Comparison of ENCODE assay signal across 1 cellular context in the genomic region with DNA sequence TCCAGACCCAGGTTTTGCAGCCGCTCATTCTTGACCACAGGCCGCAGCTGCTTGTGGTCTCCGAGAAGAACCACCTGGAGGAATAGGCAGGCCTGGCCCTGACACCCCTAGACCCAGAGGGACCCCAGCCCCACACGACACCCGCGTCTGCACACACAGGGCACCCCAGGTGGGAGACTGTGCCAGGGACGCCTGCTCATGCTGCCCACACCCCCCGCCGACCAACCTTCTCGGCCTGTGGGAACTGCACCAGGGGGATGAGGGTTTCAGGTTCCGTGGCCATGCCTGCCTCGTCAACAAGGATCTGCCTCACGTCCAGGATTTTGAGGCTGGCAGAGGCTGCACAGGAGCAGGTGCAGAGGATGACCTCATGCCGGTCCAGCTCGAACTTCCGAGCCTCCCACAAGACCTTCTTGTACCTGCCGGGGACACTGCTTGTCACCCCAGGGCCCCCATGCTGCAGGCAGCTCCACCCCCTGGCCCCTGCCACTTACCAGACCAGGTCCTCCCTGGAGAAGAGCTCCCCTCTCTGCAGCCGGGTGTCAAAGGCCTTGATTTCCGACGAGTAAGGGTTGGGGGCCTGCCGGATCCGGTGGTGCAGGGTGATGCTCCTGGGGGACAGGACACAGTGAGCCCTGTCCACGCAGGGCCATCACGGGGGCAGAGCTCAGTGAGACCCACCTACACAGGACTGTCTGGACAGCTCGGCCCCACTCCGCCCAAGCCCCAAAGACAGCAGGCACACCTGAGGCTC.
TF ChIP-seq lines count a peak whose summit lies in the region.

No MANE protein-coding gene starts in this region.

TF ChIP-seq in HepG2, 621 proteins besides CTCF, POLR2A, EP300 and RAD21:
- TF ChIP-seq, protein P1, sequence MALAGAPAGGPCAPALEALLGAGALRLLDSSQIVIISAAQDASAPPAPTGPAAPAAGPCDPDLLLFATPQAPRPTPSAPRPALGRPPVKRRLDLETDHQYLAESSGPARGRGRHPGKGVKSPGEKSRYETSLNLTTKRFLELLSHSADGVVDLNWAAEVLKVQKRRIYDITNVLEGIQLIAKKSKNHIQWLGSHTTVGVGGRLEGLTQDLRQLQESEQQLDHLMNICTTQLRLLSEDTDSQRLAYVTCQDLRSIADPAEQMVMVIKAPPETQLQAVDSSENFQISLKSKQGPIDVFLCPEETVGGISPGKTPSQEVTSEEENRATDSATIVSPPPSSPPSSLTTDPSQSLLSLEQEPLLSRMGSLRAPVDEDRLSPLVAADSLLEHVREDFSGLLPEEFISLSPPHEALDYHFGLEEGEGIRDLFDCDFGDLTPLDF (CRISPR knock-in tag; IDR thresholded peaks at IDR 0.05), result no peak
- 0 out of 2 replicates have a peak, but pooled peaks have one; percentile 7 for TF ChIP-seq IRF9 (CRISPR knock-in tag; IDR thresholded peaks at IDR 0.05; ENCODE audit: borderline replicate concordance)
- TF ChIP-seq HNRNPLL (IDR thresholded peaks at IDR 0.05; ENCODE audit: low read depth, low read length, poor library complexity, severe bottlenecking), result peak; percentile 22
